Comparison of ENCODE assay signal across 1 cellular context in genomic region chr17:78595135-78595810, GRCh38.
TF ChIP-seq lines count a peak whose summit lies in the region.

No MANE protein-coding gene starts in this region.

TF ChIP-seq in A549, 52 proteins besides CTCF, POLR2A, EP300 and RAD21 (continued from another document):
- TF ChIP-seq FOSL2 (IDR thresholded peaks at IDR 0.05) (no peak), FOSL2 (CRISPR knock-in tag; IDR thresholded peaks at IDR 0.05) (no peak), FOXS1 (CRISPR knock-in tag; IDR thresholded peaks at IDR 0.05) (no peak), RARB (CRISPR knock-in tag; IDR thresholded peaks at IDR 0.05) (no peak)
